ENCODE assay signal across 11 cellular contexts in the genomic region with DNA sequence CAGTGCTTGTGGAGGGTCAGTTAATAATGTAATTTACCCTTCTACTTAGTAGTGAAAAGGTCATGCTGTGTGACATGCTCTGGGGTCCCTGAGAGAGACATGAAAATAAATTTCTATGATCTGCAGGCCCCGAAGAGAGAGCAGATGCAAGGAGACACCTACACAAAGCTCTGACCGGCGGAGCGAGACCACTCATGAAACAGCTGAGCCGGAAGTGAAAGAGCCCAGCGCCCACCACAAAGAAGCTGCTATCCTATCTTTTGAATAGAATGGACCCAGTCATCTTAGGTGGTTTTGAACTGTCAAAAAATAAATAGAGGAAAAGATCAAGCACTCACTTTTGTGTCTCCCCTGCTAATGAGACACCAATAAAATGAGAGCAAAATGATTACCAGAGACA.
DNase-seq lines count a peak whose midpoint lies in the region; ATAC-seq, FAIRE-seq and TF ChIP-seq lines count a peak whose summit lies in the region.
"Had no signal": no experiment of that assay in that cellular context is flagged by ENCODE, and none has a peak within 500 bp of the region (broad histone marks: within the 10 kb centered on the region; RNA-seq: fewer than 3 reads in every experiment).

No MANE protein-coding gene starts in this region.

- H3K27ac ChIP-seq in GM12878 (ENCODE audit: control insufficient read depth, insufficient read depth) (peak overlapping the region; percentile 43), dorsolateral prefrontal cortex (no peak overlapping the region)

- peak overlapping the region; percentile 67 for H3K4me2 ChIP-seq in GM12878 (ENCODE audit: control insufficient read depth, insufficient read depth)

- no peaks in the 10 kb centered on the region for H3K79me2 ChIP-seq in GM12878 (ENCODE audit: control insufficient read depth, insufficient read depth, low read length)

- ATAC-seq in GM18907 (IDR thresholded peaks at IDR 0.05; ENCODE audit: unreplicated experiment), result peak; percentile 98
- peak; percentile 95 for ATAC-seq in GM21619 (IDR thresholded peaks at IDR 0.05; ENCODE audit: unreplicated experiment)
- peak; percentile 95 for ATAC-seq in HG03280 (IDR thresholded peaks at IDR 0.05; ENCODE audit: unreplicated experiment)
- ATAC-seq in GM12878, result peak; percentile 98
- ATAC-seq: left cardiac atrium had no signal

- no peak for TF ChIP-seq RAD21 in GM12878 (IDR thresholded peaks at IDR 0.05; ENCODE audit: insufficient read depth, low read depth, low read length)

- DNase-seq in GM12878 (ENCODE audit: low read depth, low spot score), result peak; percentile 55
- DNase-seq in SKM-1 treated with dmso at 0.1 percent for 144 hours (lab: John Stamatoyannopoulos, UW; ENCODE audit: unreplicated experiment), result no peak
- DNase-seq in AML-193 (lab: John Stamatoyannopoulos, UW), result no peak
- DNase-seq in dorsolateral prefrontal cortex, result no peak
- DNase-seq: activated CD4-positive, alpha-beta T cell treated with anti-CD3 and anti-CD28 coated beads for 4 hours; aorta; left cardiac atrium had no signal

- intact Hi-C loops in GM12878 (cut with micrococcal nuclease; ENCODE audit: unreplicated experiment) (loop anchor here (5.0 kb wide), 1 partner anchor 76 kb away; no protein-coding TSS in a partner anchor), dorsolateral prefrontal cortex (cut with DNase I) (no loop called here)

- H3K36me3 ChIP-seq in GM12878 (ENCODE audit: control insufficient read depth in 2 of 2, insufficient read depth in 2 of 2, low read length in 1 of 2), result no peaks in the 10 kb centered on the region

- TF ChIP-seq CTCF in GM12878 (IDR thresholded peaks at IDR 0.05 in 2 of 3, conservative IDR thresholded peaks at IDR 0.05 in 1 of 3; ENCODE audit: control insufficient read depth in 2 of 3, extremely low read depth in 1 of 3, insufficient read depth in 1 of 3, low read depth in 3 of 3, low read length in 3 of 3) (no peak), dorsolateral prefrontal cortex (IDR thresholded peaks at IDR 0.05 in 54 of 56, conservative IDR thresholded peaks at IDR 0.05 in 2 of 56; ENCODE audit: low read depth in 1 of 56, partially characterized antibody in 56 of 56) (no peak)

- POLR2A ChIA-PET in GM12878 (lab: Charles Lee), result interaction anchor here (0.7 kb wide), 1 partner anchor 85 kb away, joined by 4 read pairs; no protein-coding TSS in a partner anchor

- in situ Hi-C loops in GM12878 (cut with MboI), result loop anchor here (10.0 kb wide), 1 partner anchor 546 kb away; no protein-coding TSS in a partner anchor

- BruUV-seq in GM12878 (replicated peaks; lab: Mats Ljungman, UMichigan), result no TSS peak

- no peak overlapping the region for H3K9ac ChIP-seq in GM12878 (ENCODE audit: control insufficient read depth, insufficient read depth, low read length)

- WGBS in GM12878 (ENCODE audit: insufficient coverage, insufficient replicate concordance, low lambda C conversion rate, missing lambda C conversion rate), result 0% methylated on average over 6 of the region's 6 CpGs

- CTCF ChIA-PET in GM12878 (lab: Yijun Ruan, JAX), result interaction anchor here (0.7 to 3.4 kb wide), 7 partner anchors 11 to 187 kb away, joined by 3 to 10 read pairs (median 4); no protein-coding TSS in a partner anchor

- H3K4me3 ChIP-seq in GM12878, result peak overlapping the region; percentile 37; the same call in 1 of the 2 replicates
- no peak overlapping the region for H3K4me3 ChIP-seq in dorsolateral prefrontal cortex

- H3K4me1 ChIP-seq in GM12878 (ENCODE audit: control insufficient read depth, insufficient read depth, low read length), result peaks cover 18% of the 10 kb centered on the region

- no peaks in the 10 kb centered on the region; the same call in 2 of the 3 replicates for H3K9me3 ChIP-seq in GM12878 (replicated peaks; ENCODE audit: control insufficient read depth, insufficient read depth, low read length)

- peak; percentile 44 to 69; a peak in 2 of 4 replicates for TF ChIP-seq EP300 in GM12878 (IDR thresholded peaks at IDR 0.05; ENCODE audit: borderline replicate concordance in 1 of 2, control insufficient read depth in 1 of 2, low read depth in 2 of 2, low read length in 2 of 2)

- H3K27me3 ChIP-seq in GM12878 (replicated peaks in 1 of 2; ENCODE audit: control insufficient read depth in 2 of 2, insufficient read depth in 2 of 2, low read length in 1 of 2) (no peaks in the 10 kb centered on the region), dorsolateral prefrontal cortex (no peaks in the 10 kb centered on the region)

- SMC1A ChIA-PET in GM12878 (lab: Charles Lee; ENCODE audit: uncharacterized antibody, unreplicated experiment), result interaction anchor here (0.5 to 3.8 kb wide), 20 partner anchors 10 to 547 kb away, joined by 3 to 19 read pairs (median 3); no protein-coding TSS in a partner anchor

- RAD21 ChIA-PET in GM12878 (lab: Charles Lee; ENCODE audit: unreplicated experiment), result interaction anchor here (0.7 to 3.6 kb wide), 11 partner anchors 12 to 296 kb away, joined by 3 to 16 read pairs (median 3); no protein-coding TSS in a partner anchor

- TF ChIP-seq POLR2A in GM12878 (IDR thresholded peaks at IDR 0.05; ENCODE audit: low read depth, low read length), result no peak

- H2AFZ ChIP-seq in GM12878 (ENCODE audit: control insufficient read depth, low read depth, low read length), result no peak overlapping the region

- peak; percentile 71 for FAIRE-seq in GM12878 (lab: Jason Lieb, UNC)
- FAIRE-seq: G401.6 had no signal

- no peaks in the 10 kb centered on the region for H4K20me1 ChIP-seq in GM12878 (ENCODE audit: control insufficient read depth, insufficient read depth)

TF ChIP-seq in GM12878, 131 proteins besides CTCF, POLR2A, EP300 and RAD21 (continues in another document):
- TF ChIP-seq KLF5 (IDR thresholded peaks at IDR 0.05; ENCODE audit: partially characterized antibody), result no peak
- no peak for TF ChIP-seq YY1 (IDR thresholded peaks at IDR 0.05; ENCODE audit: low read depth, low read length)
- TF ChIP-seq RBBP5 (conservative IDR thresholded peaks at IDR 0.05), result no peak
- no peak for TF ChIP-seq SUPT20H (IDR thresholded peaks at IDR 0.05; ENCODE audit: borderline replicate concordance, control insufficient read depth, low read depth, low read length)
- TF ChIP-seq SMAD1 (IDR thresholded peaks at IDR 0.05; ENCODE audit: low read depth, partially characterized antibody), result no peak
- TF ChIP-seq SMAD5 (IDR thresholded peaks at IDR 0.05; ENCODE audit: low read depth), result no peak
- TF ChIP-seq, protein P1, sequence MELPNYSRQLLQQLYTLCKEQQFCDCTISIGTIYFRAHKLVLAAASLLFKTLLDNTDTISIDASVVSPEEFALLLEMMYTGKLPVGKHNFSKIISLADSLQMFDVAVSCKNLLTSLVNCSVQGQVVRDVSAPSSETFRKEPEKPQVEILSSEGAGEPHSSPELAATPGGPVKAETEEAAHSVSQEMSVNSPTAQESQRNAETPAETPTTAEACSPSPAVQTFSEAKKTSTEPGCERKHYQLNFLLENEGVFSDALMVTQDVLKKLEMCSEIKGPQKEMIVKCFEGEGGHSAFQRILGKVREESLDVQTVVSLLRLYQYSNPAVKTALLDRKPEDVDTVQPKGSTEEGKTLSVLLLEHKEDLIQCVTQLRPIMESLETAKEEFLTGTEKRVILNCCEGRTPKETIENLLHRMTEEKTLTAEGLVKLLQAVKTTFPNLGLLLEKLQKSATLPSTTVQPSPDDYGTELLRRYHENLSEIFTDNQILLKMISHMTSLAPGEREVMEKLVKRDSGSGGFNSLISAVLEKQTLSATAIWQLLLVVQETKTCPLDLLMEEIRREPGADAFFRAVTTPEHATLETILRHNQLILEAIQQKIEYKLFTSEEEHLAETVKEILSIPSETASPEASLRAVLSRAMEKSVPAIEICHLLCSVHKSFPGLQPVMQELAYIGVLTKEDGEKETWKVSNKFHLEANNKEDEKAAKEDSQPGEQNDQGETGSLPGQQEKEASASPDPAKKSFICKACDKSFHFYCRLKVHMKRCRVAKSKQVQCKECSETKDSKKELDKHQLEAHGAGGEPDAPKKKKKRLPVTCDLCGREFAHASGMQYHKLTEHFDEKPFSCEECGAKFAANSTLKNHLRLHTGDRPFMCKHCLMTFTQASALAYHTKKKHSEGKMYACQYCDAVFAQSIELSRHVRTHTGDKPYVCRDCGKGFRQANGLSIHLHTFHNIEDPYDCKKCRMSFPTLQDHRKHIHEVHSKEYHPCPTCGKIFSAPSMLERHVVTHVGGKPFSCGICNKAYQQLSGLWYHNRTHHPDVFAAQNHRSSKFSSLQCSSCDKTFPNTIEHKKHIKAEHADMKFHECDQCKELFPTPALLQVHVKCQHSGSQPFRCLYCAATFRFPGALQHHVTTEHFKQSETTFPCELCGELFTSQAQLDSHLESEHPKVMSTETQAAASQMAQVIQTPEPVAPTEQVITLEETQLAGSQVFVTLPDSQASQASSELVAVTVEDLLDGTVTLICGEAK (IDR thresholded peaks at IDR 0.05; ENCODE audit: borderline replicate concordance), result no peak
- peak; percentile 30 to 52; a peak in 2 of 4 replicates for TF ChIP-seq BHLHE40 (IDR thresholded peaks at IDR 0.05; ENCODE audit: borderline replicate concordance in 1 of 2, low read depth in 2 of 2, low read length in 1 of 2)
- TF ChIP-seq BCL11A (IDR thresholded peaks at IDR 0.05; ENCODE audit: low read depth, low read length), result peak; percentile 78
- TF ChIP-seq SREBF2 (IDR thresholded peaks at IDR 0.05; ENCODE audit: low read length), result no peak
- TF ChIP-seq NR2C2 (IDR thresholded peaks at IDR 0.05; ENCODE audit: borderline replicate concordance, control insufficient read depth, insufficient read length, low read depth), result no peak
- no peak for TF ChIP-seq CHD4 (IDR thresholded peaks at IDR 0.05)
- TF ChIP-seq NFXL1 (IDR thresholded peaks at IDR 0.05; ENCODE audit: borderline replicate concordance), result no peak
- no peak for TF ChIP-seq GABPA (IDR thresholded peaks at IDR 0.05; ENCODE audit: low read depth)
- TF ChIP-seq BRCA1 (IDR thresholded peaks at IDR 0.05; ENCODE audit: low read depth, low read length), result no peak
- peak; percentile 70 for TF ChIP-seq IKZF1 (conservative IDR thresholded peaks at IDR 0.05)
- TF ChIP-seq, protein P2, sequence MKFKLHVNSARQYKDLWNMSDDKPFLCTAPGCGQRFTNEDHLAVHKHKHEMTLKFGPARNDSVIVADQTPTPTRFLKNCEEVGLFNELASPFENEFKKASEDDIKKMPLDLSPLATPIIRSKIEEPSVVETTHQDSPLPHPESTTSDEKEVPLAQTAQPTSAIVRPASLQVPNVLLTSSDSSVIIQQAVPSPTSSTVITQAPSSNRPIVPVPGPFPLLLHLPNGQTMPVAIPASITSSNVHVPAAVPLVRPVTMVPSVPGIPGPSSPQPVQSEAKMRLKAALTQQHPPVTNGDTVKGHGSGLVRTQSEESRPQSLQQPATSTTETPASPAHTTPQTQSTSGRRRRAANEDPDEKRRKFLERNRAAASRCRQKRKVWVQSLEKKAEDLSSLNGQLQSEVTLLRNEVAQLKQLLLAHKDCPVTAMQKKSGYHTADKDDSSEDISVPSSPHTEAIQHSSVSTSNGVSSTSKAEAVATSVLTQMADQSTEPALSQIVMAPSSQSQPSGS (IDR thresholded peaks at IDR 0.05; ENCODE audit: low read length), result peak; percentile 63
- peak; percentile 79 for TF ChIP-seq DPF2 (IDR thresholded peaks at IDR 0.05)
- TF ChIP-seq MXI1 (IDR thresholded peaks at IDR 0.05; ENCODE audit: low read depth, low read length), result no peak
